ENCODE assay signal across 1 cellular context in the genomic region with DNA sequence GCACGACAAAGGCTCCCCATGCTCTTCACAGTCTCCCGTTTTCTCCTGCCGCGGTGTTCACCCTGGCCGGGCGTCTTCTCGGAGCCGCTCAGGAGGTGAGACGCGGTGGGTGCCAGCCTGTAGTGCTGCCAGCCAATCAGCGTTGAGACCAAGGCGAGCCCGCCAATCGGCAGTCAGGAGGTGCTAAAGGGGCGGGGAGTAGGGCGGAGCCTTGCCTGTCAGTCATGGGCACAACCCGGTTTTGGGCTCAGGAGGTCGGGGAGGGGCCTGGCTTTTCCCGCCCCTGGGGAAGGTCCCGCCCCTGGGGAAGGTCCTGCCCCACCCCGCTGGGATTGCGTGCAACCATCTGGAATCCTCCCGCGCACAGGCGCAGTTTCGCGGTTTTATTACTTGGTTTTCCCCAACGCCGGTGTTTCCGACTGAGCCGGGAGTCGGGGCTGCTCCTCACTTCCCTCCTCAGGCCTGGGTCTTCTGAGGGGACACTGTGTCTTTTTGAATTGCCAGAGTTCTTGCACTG.
TF ChIP-seq lines count a peak whose summit lies in the region.

Gene PRDM7, minus strand, starts transcription at position 92 of the 517 bp plus-strand sequence. CDS start 1,421 bp downstream, outside the sequence.

TF ChIP-seq in K562, 482 proteins besides CTCF, POLR2A, EP300 and RAD21 (continued from another document and continues in another):
- TF ChIP-seq, protein P1, sequence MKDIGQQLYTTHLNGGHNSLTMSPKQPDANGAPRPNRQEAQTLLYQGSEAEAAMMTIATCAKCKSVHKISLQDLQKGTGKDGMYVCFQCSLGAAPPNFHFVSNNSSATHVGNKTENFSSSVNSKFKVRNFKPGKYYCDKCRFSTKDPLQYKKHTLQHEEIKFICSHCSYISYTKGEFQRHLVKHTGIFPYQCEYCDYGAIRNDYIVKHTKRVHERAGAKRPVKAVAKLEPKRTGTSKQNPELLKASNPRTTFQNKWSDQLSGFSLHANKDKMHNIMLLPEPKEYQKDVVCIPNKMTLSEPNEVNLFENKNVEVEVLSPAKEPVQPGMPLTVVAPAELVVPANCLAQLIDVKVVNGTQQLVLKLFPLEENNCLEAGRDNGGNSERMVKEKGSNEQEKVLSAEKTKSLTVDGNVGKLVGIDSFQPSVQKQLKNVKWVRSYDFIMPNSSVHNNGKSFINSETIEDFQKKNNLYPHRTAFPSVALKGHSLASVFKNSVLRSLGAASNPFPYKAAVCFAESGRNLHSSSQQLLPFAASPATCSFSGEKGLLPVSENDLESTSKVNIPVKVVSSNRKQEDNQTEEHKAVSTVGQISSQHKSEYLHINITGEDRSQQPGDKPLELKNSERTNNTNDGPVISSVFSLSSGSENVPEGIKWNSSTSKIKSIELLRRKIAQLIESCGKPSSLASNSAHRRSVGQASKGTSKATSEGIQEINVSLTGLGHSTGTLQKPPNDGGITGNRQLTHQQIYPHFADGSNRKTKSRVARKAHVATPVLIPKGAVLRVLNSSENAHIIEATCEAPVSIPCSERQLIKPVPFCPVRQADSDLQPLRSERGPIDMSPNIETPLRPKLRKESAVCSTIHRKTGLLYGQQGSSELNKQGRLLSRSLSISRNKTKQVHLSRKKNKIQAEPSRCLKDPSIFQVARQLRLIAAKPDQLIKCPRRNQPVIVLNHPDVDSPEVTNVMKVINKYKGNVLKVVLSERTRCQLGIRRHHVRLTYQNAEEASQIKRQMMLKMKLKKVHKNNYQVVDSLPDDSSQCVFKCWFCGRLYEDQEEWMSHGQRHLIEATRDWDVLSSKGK (CRISPR knock-in tag; IDR thresholded peaks at IDR 0.05) = no peak
- TF ChIP-seq PPARD (CRISPR knock-in tag; IDR thresholded peaks at IDR 0.05) (no peak), CC2D1A (IDR thresholded peaks at IDR 0.05) (no peak), THAP12 (CRISPR knock-in tag; IDR thresholded peaks at IDR 0.05) (peak; percentile 9; the same call in 1 of the 2 replicates), ZNF41 (CRISPR knock-in tag; conservative IDR thresholded peaks at IDR 0.05) (no peak), MBD2 (IDR thresholded peaks at IDR 0.05; ENCODE audit: borderline replicate concordance, low read depth) (peak; percentile 98), SLC30A9 (CRISPR knock-in tag; IDR thresholded peaks at IDR 0.05) (no peak), FOXK1 (CRISPR knock-in tag; IDR thresholded peaks at IDR 0.05; ENCODE audit: borderline replicate concordance) (no peak), OTX1 (CRISPR knock-in tag; IDR thresholded peaks at IDR 0.05) (no peak), ZNF511 (CRISPR knock-in tag; IDR thresholded peaks at IDR 0.05) (no peak), PRPF4 (IDR thresholded peaks at IDR 0.05; ENCODE audit: insufficient read depth, low read depth, low read length, poor library complexity, severe bottlenecking) (no peak), ZNF311 (CRISPR knock-in tag; IDR thresholded peaks at IDR 0.05) (no peak), SRSF3 (IDR thresholded peaks at IDR 0.05; ENCODE audit: insufficient read depth, low read length) (no peak), NR2C2 (CRISPR knock-in tag; IDR thresholded peaks at IDR 0.05) (no peak), NR2C2 (tag; IDR thresholded peaks at IDR 0.05) (no peak), ZNF766 (CRISPR knock-in tag; conservative IDR thresholded peaks at IDR 0.05) (no peak), TOE1 (IDR thresholded peaks at IDR 0.05; ENCODE audit: borderline replicate concordance) (no peak), TOE1 (CRISPR knock-in tag; IDR thresholded peaks at IDR 0.05; ENCODE audit: borderline replicate concordance, low read depth) (no peak), ZNF740 (CRISPR knock-in tag; IDR thresholded peaks at IDR 0.05) (no peak), ZNF740 (tag; IDR thresholded peaks at IDR 0.05) (no peak), HOXB6 (CRISPR knock-in tag; IDR thresholded peaks at IDR 0.05; ENCODE audit: borderline replicate concordance) (no peak), NELFE (IDR thresholded peaks at IDR 0.05; ENCODE audit: insufficient read depth, insufficient read length) (no peak), PYGO2 (tag; IDR thresholded peaks at IDR 0.05) (no peak), ARID1B (IDR thresholded peaks at IDR 0.05) (no peak), RNF219 (CRISPR knock-in tag; IDR thresholded peaks at IDR 0.05) (no peak), JUNB (CRISPR knock-in tag; conservative IDR thresholded peaks at IDR 0.05) (no peak), ZNF780A (CRISPR knock-in tag; IDR thresholded peaks at IDR 0.05) (no peak), TCFL5 (CRISPR knock-in tag; conservative IDR thresholded peaks at IDR 0.05) (no peak), ZNF140 (CRISPR knock-in tag; IDR thresholded peaks at IDR 0.05) (no peak), CXXC5 (CRISPR knock-in tag; IDR thresholded peaks at IDR 0.05) (peak; percentile 80), NFATC3 (IDR thresholded peaks at IDR 0.05) (no peak), NR2C1 (IDR thresholded peaks at IDR 0.05) (no peak), NR2C1 (tag; IDR thresholded peaks at IDR 0.05) (no peak)
- TF ChIP-seq, protein P2, sequence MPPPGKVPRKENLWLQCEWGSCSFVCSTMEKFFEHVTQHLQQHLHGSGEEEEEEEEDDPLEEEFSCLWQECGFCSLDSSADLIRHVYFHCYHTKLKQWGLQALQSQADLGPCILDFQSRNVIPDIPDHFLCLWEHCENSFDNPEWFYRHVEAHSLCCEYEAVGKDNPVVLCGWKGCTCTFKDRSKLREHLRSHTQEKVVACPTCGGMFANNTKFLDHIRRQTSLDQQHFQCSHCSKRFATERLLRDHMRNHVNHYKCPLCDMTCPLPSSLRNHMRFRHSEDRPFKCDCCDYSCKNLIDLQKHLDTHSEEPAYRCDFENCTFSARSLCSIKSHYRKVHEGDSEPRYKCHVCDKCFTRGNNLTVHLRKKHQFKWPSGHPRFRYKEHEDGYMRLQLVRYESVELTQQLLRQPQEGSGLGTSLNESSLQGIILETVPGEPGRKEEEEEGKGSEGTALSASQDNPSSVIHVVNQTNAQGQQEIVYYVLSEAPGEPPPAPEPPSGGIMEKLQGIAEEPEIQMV (tag; conservative IDR thresholded peaks at IDR 0.05; ENCODE audit: low read depth) = no peak
- TF ChIP-seq, protein P3, sequence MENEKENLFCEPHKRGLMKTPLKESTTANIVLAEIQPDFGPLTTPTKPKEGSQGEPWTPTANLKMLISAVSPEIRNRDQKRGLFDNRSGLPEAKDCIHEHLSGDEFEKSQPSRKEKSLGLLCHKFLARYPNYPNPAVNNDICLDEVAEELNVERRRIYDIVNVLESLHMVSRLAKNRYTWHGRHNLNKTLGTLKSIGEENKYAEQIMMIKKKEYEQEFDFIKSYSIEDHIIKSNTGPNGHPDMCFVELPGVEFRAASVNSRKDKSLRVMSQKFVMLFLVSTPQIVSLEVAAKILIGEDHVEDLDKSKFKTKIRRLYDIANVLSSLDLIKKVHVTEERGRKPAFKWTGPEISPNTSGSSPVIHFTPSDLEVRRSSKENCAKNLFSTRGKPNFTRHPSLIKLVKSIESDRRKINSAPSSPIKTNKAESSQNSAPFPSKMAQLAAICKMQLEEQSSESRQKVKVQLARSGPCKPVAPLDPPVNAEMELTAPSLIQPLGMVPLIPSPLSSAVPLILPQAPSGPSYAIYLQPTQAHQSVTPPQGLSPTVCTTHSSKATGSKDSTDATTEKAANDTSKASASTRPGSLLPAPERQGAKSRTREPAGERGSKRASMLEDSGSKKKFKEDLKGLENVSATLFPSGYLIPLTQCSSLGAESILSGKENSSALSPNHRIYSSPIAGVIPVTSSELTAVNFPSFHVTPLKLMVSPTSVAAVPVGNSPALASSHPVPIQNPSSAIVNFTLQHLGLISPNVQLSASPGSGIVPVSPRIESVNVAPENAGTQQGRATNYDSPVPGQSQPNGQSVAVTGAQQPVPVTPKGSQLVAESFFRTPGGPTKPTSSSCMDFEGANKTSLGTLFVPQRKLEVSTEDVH (IDR thresholded peaks at IDR 0.05; ENCODE audit: low read depth, partially characterized antibody) = peak; percentile 69
- TF ChIP-seq, protein P4, sequence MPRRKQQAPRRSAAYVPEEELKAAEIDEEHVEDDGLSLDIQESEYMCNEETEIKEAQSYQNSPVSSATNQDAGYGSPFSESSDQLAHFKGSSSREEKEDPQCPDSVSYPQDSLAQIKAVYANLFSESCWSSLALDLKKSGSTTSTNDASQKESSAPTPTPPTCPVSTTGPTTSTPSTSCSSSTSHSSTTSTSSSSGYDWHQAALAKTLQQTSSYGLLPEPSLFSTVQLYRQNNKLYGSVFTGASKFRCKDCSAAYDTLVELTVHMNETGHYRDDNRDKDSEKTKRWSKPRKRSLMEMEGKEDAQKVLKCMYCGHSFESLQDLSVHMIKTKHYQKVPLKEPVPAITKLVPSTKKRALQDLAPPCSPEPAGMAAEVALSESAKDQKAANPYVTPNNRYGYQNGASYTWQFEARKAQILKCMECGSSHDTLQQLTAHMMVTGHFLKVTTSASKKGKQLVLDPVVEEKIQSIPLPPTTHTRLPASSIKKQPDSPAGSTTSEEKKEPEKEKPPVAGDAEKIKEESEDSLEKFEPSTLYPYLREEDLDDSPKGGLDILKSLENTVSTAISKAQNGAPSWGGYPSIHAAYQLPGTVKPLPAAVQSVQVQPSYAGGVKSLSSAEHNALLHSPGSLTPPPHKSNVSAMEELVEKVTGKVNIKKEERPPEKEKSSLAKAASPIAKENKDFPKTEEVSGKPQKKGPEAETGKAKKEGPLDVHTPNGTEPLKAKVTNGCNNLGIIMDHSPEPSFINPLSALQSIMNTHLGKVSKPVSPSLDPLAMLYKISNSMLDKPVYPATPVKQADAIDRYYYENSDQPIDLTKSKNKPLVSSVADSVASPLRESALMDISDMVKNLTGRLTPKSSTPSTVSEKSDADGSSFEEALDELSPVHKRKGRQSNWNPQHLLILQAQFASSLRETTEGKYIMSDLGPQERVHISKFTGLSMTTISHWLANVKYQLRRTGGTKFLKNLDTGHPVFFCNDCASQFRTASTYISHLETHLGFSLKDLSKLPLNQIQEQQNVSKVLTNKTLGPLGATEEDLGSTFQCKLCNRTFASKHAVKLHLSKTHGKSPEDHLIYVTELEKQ (CRISPR knock-in tag; IDR thresholded peaks at IDR 0.05) = no peak
- TF ChIP-seq, protein P5, sequence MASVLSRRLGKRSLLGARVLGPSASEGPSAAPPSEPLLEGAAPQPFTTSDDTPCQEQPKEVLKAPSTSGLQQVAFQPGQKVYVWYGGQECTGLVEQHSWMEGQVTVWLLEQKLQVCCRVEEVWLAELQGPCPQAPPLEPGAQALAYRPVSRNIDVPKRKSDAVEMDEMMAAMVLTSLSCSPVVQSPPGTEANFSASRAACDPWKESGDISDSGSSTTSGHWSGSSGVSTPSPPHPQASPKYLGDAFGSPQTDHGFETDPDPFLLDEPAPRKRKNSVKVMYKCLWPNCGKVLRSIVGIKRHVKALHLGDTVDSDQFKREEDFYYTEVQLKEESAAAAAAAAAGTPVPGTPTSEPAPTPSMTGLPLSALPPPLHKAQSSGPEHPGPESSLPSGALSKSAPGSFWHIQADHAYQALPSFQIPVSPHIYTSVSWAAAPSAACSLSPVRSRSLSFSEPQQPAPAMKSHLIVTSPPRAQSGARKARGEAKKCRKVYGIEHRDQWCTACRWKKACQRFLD (CRISPR knock-in tag; IDR thresholded peaks at IDR 0.05) = no peak
- TF ChIP-seq, protein P6, sequence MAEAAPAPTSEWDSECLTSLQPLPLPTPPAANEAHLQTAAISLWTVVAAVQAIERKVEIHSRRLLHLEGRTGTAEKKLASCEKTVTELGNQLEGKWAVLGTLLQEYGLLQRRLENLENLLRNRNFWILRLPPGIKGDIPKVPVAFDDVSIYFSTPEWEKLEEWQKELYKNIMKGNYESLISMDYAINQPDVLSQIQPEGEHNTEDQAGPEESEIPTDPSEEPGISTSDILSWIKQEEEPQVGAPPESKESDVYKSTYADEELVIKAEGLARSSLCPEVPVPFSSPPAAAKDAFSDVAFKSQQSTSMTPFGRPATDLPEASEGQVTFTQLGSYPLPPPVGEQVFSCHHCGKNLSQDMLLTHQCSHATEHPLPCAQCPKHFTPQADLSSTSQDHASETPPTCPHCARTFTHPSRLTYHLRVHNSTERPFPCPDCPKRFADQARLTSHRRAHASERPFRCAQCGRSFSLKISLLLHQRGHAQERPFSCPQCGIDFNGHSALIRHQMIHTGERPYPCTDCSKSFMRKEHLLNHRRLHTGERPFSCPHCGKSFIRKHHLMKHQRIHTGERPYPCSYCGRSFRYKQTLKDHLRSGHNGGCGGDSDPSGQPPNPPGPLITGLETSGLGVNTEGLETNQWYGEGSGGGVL (CRISPR knock-in tag; IDR thresholded peaks at IDR 0.05) = no peak
